15 cellular contexts compared by ENCODE assay signal in the genomic region with DNA sequence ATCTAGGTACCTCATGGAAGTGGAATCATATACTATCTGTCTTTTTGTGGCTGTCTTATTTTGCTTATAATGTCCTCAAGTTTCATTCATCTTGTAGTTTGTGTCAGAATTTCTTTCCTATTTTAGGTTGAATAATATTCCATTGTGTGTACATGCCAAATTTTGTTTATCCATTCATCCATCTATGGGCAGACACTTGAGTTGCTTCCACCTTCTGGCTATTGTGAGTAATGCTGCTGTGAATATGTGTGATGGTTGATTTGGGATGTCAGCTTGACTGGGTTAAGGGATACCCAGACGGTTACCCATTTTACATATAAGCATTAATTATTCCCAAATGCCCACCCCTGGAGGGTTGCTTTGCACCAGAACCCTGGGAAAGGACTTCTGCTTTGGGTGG.
A peak's percentile ranks its signal among the peaks of the same experiment; 100 is the strongest.
DNase-seq lines count a peak whose midpoint lies in the region; ATAC-seq, FAIRE-seq and TF ChIP-seq lines count a peak whose summit lies in the region.
"Had no signal": no experiment of that assay in that cellular context is flagged by ENCODE, and none has a peak within 500 bp of the region (broad histone marks: within the 10 kb centered on the region; RNA-seq: fewer than 3 reads in every experiment).

No MANE protein-coding gene starts in this region.

- H4K20me1 ChIP-seq in K562 (replicated peaks; ENCODE audit: control insufficient read depth, insufficient read depth, low read length): no peaks in the 10 kb centered on the region

- H2AFZ ChIP-seq in K562 (ENCODE audit: low read depth, low read length) (no peak overlapping the region), mesenchymal stem cell (ENCODE audit: low read depth, low read length) (no peak overlapping the region)

- no peak overlapping the region for H2BK12ac ChIP-seq in mesenchymal stem cell (ENCODE audit: low read length in 2 of 2)

- intact Hi-C loops in K562 (cut with micrococcal nuclease): no loop called here

- no peak overlapping the region for H2AK5ac ChIP-seq in mesenchymal stem cell (ENCODE audit: low read length, severe bottlenecking)

- no peak overlapping the region for H4K91ac ChIP-seq in mesenchymal stem cell (ENCODE audit: low read length)

- BruUV-seq in K562 (replicated peaks; lab: Mats Ljungman, UMichigan): no TSS peak

- POLR2A ChIA-PET in K562 (lab: Yijun Ruan, JAX): no interaction called here

- no peak overlapping the region for H3K23ac ChIP-seq in mesenchymal stem cell (ENCODE audit: low read length in 2 of 2)

- ATAC-seq in K562: no peak

- no peaks in the 10 kb centered on the region for H3K9me3 ChIP-seq in K562 (replicated peaks; ENCODE audit: control insufficient read depth, insufficient read depth, low read depth, low read length)
- no peaks in the 10 kb centered on the region for H3K9me3 ChIP-seq in mesenchymal stem cell (ENCODE audit: control insufficient read depth, low read length)
- H3K9me3 ChIP-seq: SJSA1 had no signal

- H3K9ac ChIP-seq in K562 (ENCODE audit: insufficient read depth in 1 of 2, low read depth in 2 of 2, low read length in 2 of 2) (no peak overlapping the region), mesenchymal stem cell (ENCODE audit: low read length) (no peak overlapping the region)

- H4K8ac ChIP-seq in mesenchymal stem cell (ENCODE audit: low read length): no peak overlapping the region

- no peak overlapping the region for H3K18ac ChIP-seq in mesenchymal stem cell (ENCODE audit: low read depth in 1 of 2, low read length in 2 of 2)

- TF ChIP-seq EP300 in K562 (IDR thresholded peaks at IDR 0.05; ENCODE audit: low read length): no peak

- no peak overlapping the region for H2BK15ac ChIP-seq in mesenchymal stem cell (ENCODE audit: low read depth, poor library complexity, severe bottlenecking)

- H3K36me3 ChIP-seq in K562 (ENCODE audit: control insufficient read depth, insufficient read depth, low read length) (no peaks in the 10 kb centered on the region), mesenchymal stem cell (ENCODE audit: control insufficient read depth in 1 of 2, insufficient read depth in 2 of 2, low read depth in 1 of 2, low read length in 2 of 2) (no peaks in the 10 kb centered on the region)
- H3K36me3 ChIP-seq: SJSA1 had no signal

- peaks cover 0 to 5% of the 10 kb centered on the region in 2 experiments; a peak in 1 of 5 replicates for H3K27me3 ChIP-seq in K562 (ENCODE audit: control insufficient read depth in 2 of 2, insufficient read depth in 2 of 2, low read length in 2 of 2)
- no peaks in the 10 kb centered on the region for H3K27me3 ChIP-seq in mesenchymal stem cell (ENCODE audit: control insufficient read depth in 1 of 2, insufficient read depth in 1 of 2, low read length in 2 of 2)
- H3K27me3 ChIP-seq: SJSA1 had no signal

- no peak overlapping the region for H3K27ac ChIP-seq in K562 (ENCODE audit: extremely low read depth, low read depth, low read length)
- H3K27ac ChIP-seq in mesenchymal stem cell (ENCODE audit: low read length, poor library complexity, severe bottlenecking): no peak overlapping the region
- H3K27ac ChIP-seq: SJSA1 had no signal

- no peaks in the 10 kb centered on the region for H3K4me1 ChIP-seq in K562 (replicated peaks in 1 of 2; ENCODE audit: control insufficient read depth in 2 of 2, insufficient read depth in 2 of 2, low read length in 2 of 2)
- H3K4me1 ChIP-seq in mesenchymal stem cell (ENCODE audit: control insufficient read depth, insufficient read depth, low read depth, low read length): peaks cover 23% of the 10 kb centered on the region

- no peak overlapping the region for H3K4ac ChIP-seq in mesenchymal stem cell (ENCODE audit: low read depth in 1 of 2, low read length in 2 of 2)

- no peak for TF ChIP-seq POLR2A in K562 (conservative IDR thresholded peaks at IDR 0.05)

- H3K79me2 ChIP-seq in K562 (ENCODE audit: control insufficient read depth, insufficient read depth, low read length): no peaks in the 10 kb centered on the region

- DNase-seq in D721Med (ENCODE audit: insufficient read length, low spot score) (no peak), HFF-Myc (ENCODE audit: extremely low read depth, low read depth) (no peak), K562 (ENCODE audit: extremely low read depth in 1 of 4, low spot score in 3 of 4) (no peak), mesenchymal stem cell (peak; percentile 5), KG1 (lab: John Stamatoyannopoulos, UW) (no peak), NCI-H748 (lab: John Stamatoyannopoulos, UW; ENCODE audit: unreplicated experiment) (no peak), activated T-cell treated with anti-CD3 and anti-CD28 coated beads for 4 hours (no peak), KBM-7 (no peak)
- DNase-seq: activated CD4-positive, alpha-beta T cell treated with anti-CD3 and anti-CD28 coated beads, Interleukin-2, amount 50 U/mL, for 1 hour; activated naive CD4-positive, alpha-beta T cell treated with anti-CD3 and anti-CD28 coated beads for 36 hours; HCEC 1CT; NCI-H345; stimulated activated CD4-positive, alpha-beta T cell treated with anti-CD3 and anti-CD28 coated beads, Interleukin-12 subunit alpha, Interleukin-12 subunit beta, amount 100 ng/mL, for 4 hours had no signal

- H3K4me2 ChIP-seq in K562 (ENCODE audit: insufficient read depth, low read length) (no peak overlapping the region), mesenchymal stem cell (ENCODE audit: low read length, poor library complexity, severe bottlenecking) (no peak overlapping the region)

- H3K79me1 ChIP-seq in mesenchymal stem cell (replicated peaks; ENCODE audit: low read length, poor library complexity, severe bottlenecking): no peaks in the 10 kb centered on the region

- H3K14ac ChIP-seq in mesenchymal stem cell (ENCODE audit: low read length in 2 of 2): no peak overlapping the region

- TF ChIP-seq RAD21 in K562 (CRISPR knock-in tag; conservative IDR thresholded peaks at IDR 0.05 in 1 of 2, IDR thresholded peaks at IDR 0.05 in 1 of 2): peak in 1 of 2 experiments; percentile 19; a peak in 2 of 4 replicates

- H3K4me3 ChIP-seq in HFF-Myc (replicated peaks; ENCODE audit: low read depth, low read length) (no peak overlapping the region), K562 (no peak overlapping the region), mesenchymal stem cell (ENCODE audit: insufficient read depth in 1 of 2, low read depth in 1 of 2, low read length in 2 of 2) (no peak overlapping the region)
- H3K4me3 ChIP-seq: SJSA1 had no signal

- H2BK5ac ChIP-seq in mesenchymal stem cell (ENCODE audit: low read depth, low read length, poor library complexity, severe bottlenecking): no peak overlapping the region

- CTCF ChIA-PET in K562 (lab: Yijun Ruan, JAX; ENCODE audit: low intra/inter-chr PET ratio): no interaction called here

- TF ChIP-seq CTCF in D721Med (IDR thresholded peaks at IDR 0.05; ENCODE audit: insufficient read depth, missing control alignments): peak; percentile 19
- peak; percentile 26 for TF ChIP-seq CTCF in HFF-Myc (IDR thresholded peaks at IDR 0.05; ENCODE audit: low read depth, low read length, missing control alignments)
- TF ChIP-seq CTCF in K562 (IDR thresholded peaks at IDR 0.05 in 2 of 3, conservative IDR thresholded peaks at IDR 0.05 in 1 of 3; ENCODE audit: insufficient read depth in 2 of 3, low read depth in 1 of 3, low read length in 3 of 3): peak in 2 of 3 experiments; percentile 24 to 34; a peak in 3 of 6 replicates

- FAIRE-seq in D721Med (lab: Jason Lieb, UNC) (no peak), K562 (lab: Jason Lieb, UNC) (no peak)
- FAIRE-seq: G401.6 had no signal

- 0% methylated on average over 1 of the region's 1 CpG for WGBS in K562 (ENCODE audit: insufficient coverage, low coverage, missing lambda C conversion rate)
- no CpG with 5 or more reads among the region's 1 CpG for WGBS in mesenchymal stem cell

- H2BK120ac ChIP-seq in mesenchymal stem cell (ENCODE audit: low read depth, low read length): no peak overlapping the region

- peaks cover 6% of the 10 kb centered on the region for H3K9me1 ChIP-seq in K562 (ENCODE audit: control insufficient read depth, insufficient read depth, low read length)

- in situ Hi-C loops in K562 (cut with MboI) (no loop called here), KBM-7 (cut with MboI; ENCODE audit: low pct_unique_long_range_greater_than_20kb, low sequenced_read_pairs) (no loop called here)

TF ChIP-seq in K562, 482 proteins besides CTCF, POLR2A, EP300 and RAD21 (continues in another document):
- 0 out of 2 replicates have a peak, but pooled peaks have one; percentile 11 for TF ChIP-seq SMC3 (conservative IDR thresholded peaks at IDR 0.05; ENCODE audit: insufficient read depth, low read depth, low read length)
- no peak for TF ChIP-seq MTA2 (IDR thresholded peaks at IDR 0.05; ENCODE audit: low read depth)
